In the genomic region with DNA sequence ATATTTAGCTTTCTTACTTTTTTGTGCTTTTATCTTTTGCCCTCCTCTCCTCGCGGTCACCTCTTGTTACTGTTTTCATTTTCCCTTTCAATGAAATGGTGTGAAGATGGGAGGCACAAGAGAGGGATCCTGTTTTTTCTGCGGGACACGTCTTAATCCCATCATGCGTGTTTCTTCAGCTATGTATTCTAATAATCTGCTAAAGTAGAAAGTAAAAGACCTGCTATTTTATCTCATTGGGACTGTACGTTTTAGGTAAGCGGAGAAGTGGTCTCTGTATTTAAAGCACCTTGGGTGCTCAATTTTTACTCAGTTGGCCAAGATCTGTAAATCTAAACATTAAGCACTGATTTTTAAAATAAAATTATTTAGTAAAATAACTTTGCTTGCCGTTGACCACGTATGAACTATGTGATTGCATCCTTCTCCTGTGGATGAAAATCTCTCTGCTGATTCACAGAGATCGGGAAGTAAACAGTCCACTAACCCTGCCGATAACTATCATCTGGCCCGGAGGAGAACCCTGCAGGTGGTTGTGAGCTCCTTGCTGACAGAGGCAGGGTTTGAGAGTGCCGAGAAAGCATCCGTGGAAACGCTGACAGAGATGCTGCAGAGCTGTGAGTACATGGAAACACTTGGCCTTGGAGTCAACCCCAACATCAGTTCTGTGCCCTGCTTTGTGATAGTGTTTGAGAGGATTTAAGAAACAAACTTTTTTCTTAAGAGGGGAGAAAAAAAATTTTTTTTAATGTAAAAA, we compare ENCODE assay signal across 7 cellular contexts. TPM values are rescaled to one million over a fixed set of nuclear protein-coding genes. Genes with fewer than 3 reads are reported as not detected.
A peak's percentile ranks its signal among the peaks of the same experiment; 100 is the strongest.
DNase-seq lines count a peak whose midpoint lies in the region; ATAC-seq and TF ChIP-seq lines count a peak whose summit lies in the region.

No MANE protein-coding gene starts in this region.

- H3K9me3 ChIP-seq in HCT116 (ENCODE audit: control insufficient read depth in 1 of 2, insufficient read depth in 1 of 2, low read depth in 1 of 2, low read length in 2 of 2), result no peaks in the 10 kb centered on the region
- no peaks in the 10 kb centered on the region for H3K9me3 ChIP-seq in WERI-Rb-1 (ENCODE audit: severe bottlenecking)
- H3K9me3 ChIP-seq in hepatocyte (ENCODE audit: low read depth), result no peaks in the 10 kb centered on the region

- CTCF ChIA-PET in HCT116 (lab: Charles Lee), result interaction anchor here (0.6 to 4.3 kb wide), 7 partner anchors 11 to 675 kb away, joined by 3 to 21 read pairs (median 4); partner anchors contain the start of genes BYSL, MED20 and TOMM6

- TF ChIP-seq RAD21 in HCT116 (IDR thresholded peaks at IDR 0.05; ENCODE audit: low read depth), result no peak

- ATAC-seq in HCT116 (no peak), HG02973 (IDR thresholded peaks at IDR 0.05; ENCODE audit: unreplicated experiment) (no peak)

- H3K4me1 ChIP-seq in HCT116 (ENCODE audit: control insufficient read depth in 1 of 2, insufficient read depth in 2 of 2, low read length in 2 of 2), result peaks cover 28 to 41% of the 10 kb centered on the region in 2 experiments
- peaks cover 28% of the 10 kb centered on the region for H3K4me1 ChIP-seq in hepatocyte (ENCODE audit: insufficient read depth)

- RAD21 ChIA-PET in HCT116 (lab: Charles Lee; ENCODE audit: low non-redundant PET in 1 of 2, low total read pairs in 2 of 2, uncharacterized antibody in 2 of 2, unreplicated experiment in 2 of 2), result no interaction called here

- TF ChIP-seq CTCF in HCT116 (IDR thresholded peaks at IDR 0.05 in 2 of 3, conservative IDR thresholded peaks at IDR 0.05 in 1 of 3; ENCODE audit: borderline replicate concordance in 1 of 3, insufficient read depth in 1 of 3, low read depth in 2 of 3, low read length in 2 of 3) (no peak), WERI-Rb-1 (IDR thresholded peaks at IDR 0.05; ENCODE audit: low read depth, low read length) (no peak), hepatocyte (IDR thresholded peaks at IDR 0.05; ENCODE audit: poor library complexity) (no peak)

- H3K27me3 ChIP-seq in HCT116 (ENCODE audit: insufficient read depth, low read length), result no peaks in the 10 kb centered on the region
- peaks cover 3% of the 10 kb centered on the region for H3K27me3 ChIP-seq in WERI-Rb-1 (ENCODE audit: insufficient read depth, low read depth, severe bottlenecking)
- H3K27me3 ChIP-seq in hepatocyte, result no peaks in the 10 kb centered on the region

- H3K4me3 ChIP-seq in HCT116 (replicated peaks in 1 of 2; ENCODE audit: low read depth in 1 of 2, low read length in 2 of 2), result peak overlapping the region; percentile 69 to 70
- peak overlapping the region; percentile 85 for H3K4me3 ChIP-seq in WERI-Rb-1 (ENCODE audit: low read depth, low read length)
- peak overlapping the region; percentile 76 for H3K4me3 ChIP-seq in hepatocyte
- H3K4me3 ChIP-seq in skin epidermis, result peak overlapping the region; percentile 41 to 58 (median 55)

- intact Hi-C loops in HCT116 (cut with micrococcal nuclease), result loop anchor here (10.0 kb wide), 1 partner anchor 494 kb away; no protein-coding TSS in a partner anchor

- H2AFZ ChIP-seq in HCT116 (ENCODE audit: low read depth, low read length, poor library complexity, severe bottlenecking), result peak overlapping the region; percentile 78
- H2AFZ ChIP-seq in hepatocyte, result peak overlapping the region; percentile 60

- H3K9me2 ChIP-seq in HCT116 (ENCODE audit: insufficient read depth) (no peaks in the 10 kb centered on the region), hepatocyte (replicated peaks; ENCODE audit: insufficient read depth) (no peaks in the 10 kb centered on the region)

- POLR2A ChIA-PET in HCT116 (lab: Charles Lee), result interaction anchor here (0.7 to 1.4 kb wide), 4 partner anchors 11 to 264 kb away, joined by 3 to 7 read pairs (median 4); partner anchors contain the start of gene TOMM6

- TF ChIP-seq POLR2A in HCT116 (IDR thresholded peaks at IDR 0.05; ENCODE audit: borderline replicate concordance, extremely low read depth, insufficient read depth, insufficient read length), result no peak

- H4K20me1 ChIP-seq in HCT116 (ENCODE audit: insufficient read depth) (no peaks in the 10 kb centered on the region), hepatocyte (ENCODE audit: insufficient read depth, poor library complexity, severe bottlenecking) (no peaks in the 10 kb centered on the region)

- peak overlapping the region; percentile 71 for H3K9ac ChIP-seq in HCT116 (ENCODE audit: low read length)

- H3K79me2 ChIP-seq in HCT116 (ENCODE audit: insufficient read depth, low read length) (peaks cover 7% of the 10 kb centered on the region), hepatocyte (peaks cover 41% of the 10 kb centered on the region)

- TSS peak; percentile 62 for BruUV-seq in HCT116 (replicated peaks; lab: Mats Ljungman, UMichigan)

- H3K36me3 ChIP-seq in HCT116 (ENCODE audit: control insufficient read depth in 1 of 2, insufficient read depth in 2 of 2, low read length in 2 of 2) (peaks cover 14 to 19% of the 10 kb centered on the region in 2 experiments; a peak in 3 of 4 replicates), WERI-Rb-1 (peaks cover 41% of the 10 kb centered on the region), hepatocyte (replicated peaks; ENCODE audit: insufficient read depth, low read depth) (no peaks in the 10 kb centered on the region)

- peak overlapping the region; percentile 97 for H3K4me2 ChIP-seq in HCT116 (ENCODE audit: low read length)
- peak overlapping the region; percentile 80 for H3K4me2 ChIP-seq in hepatocyte

- H3K27ac ChIP-seq in HCT116 (ENCODE audit: low read depth, low read length) (peak overlapping the region; percentile 78), WERI-Rb-1 (peak overlapping the region; percentile 96), hepatocyte (peak overlapping the region; percentile 92), skin epidermis (peak overlapping the region in 20 of 21 experiments; percentile 53 to 98 (median 90))

- WGBS in hepatocyte (ENCODE audit: low lambda C conversion rate, missing lambda C conversion rate), result 35% methylated on average over 15 of the region's 15 CpGs

- DNase-seq in HCT116 (ENCODE audit: low read depth, low spot score), result no peak
- no peak for DNase-seq in WERI-Rb-1
- DNase-seq in hepatocyte (ENCODE audit: low spot score), result no peak
- DNase-seq in putamen (ENCODE audit: low spot score), result no peak
- DNase-seq in superior temporal gyrus (ENCODE audit: extremely low spot score), result no peak

TF ChIP-seq in HCT116, 20 proteins besides CTCF, POLR2A, EP300 and RAD21:
- TF ChIP-seq SIN3A (IDR thresholded peaks at IDR 0.05; ENCODE audit: low read depth) (no peak), FOSL1 (IDR thresholded peaks at IDR 0.05; ENCODE audit: low read depth) (no peak), ZBTB33 (IDR thresholded peaks at IDR 0.05; ENCODE audit: extremely low read depth, insufficient replicate concordance, low read length) (no peak), CBX3 (IDR thresholded peaks at IDR 0.05; ENCODE audit: low read depth) (no peak), EZH2 (IDR thresholded peaks at IDR 0.05) (no peak), POLR2AphosphoS5 (IDR thresholded peaks at IDR 0.05; ENCODE audit: low read depth, low read length) (no peak), EZH2phosphoT487 (IDR thresholded peaks at IDR 0.05; ENCODE audit: borderline replicate concordance) (no peak)
- TF ChIP-seq, protein P1, sequence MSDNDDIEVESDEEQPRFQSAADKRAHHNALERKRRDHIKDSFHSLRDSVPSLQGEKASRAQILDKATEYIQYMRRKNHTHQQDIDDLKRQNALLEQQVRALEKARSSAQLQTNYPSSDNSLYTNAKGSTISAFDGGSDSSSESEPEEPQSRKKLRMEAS (IDR thresholded peaks at IDR 0.05), result no peak

RNA-seq across cellular contexts. Expression of gene TAF8, which starts 0.8 kb away (rescaled TPM):
- total RNA-seq in HCT116 (2021; ENCODE audit: unreplicated experiment), result 29.5 TPM
- polyA plus RNA-seq in HCT116 (2012), result 15.0 and 15.7 TPM in 2 replicates
- 16.7 and 25.1 TPM in 2 replicates for total RNA-seq in hepatocyte
- polyA plus RNA-seq in hepatocyte, result 12.6 and 14.0 TPM in 2 replicates
